ENCODE assay signal across 14 cellular contexts in genomic region chr13:93309886-93310520, GRCh38.
DNase-seq lines count a peak whose midpoint lies in the region; ATAC-seq, FAIRE-seq and TF ChIP-seq lines count a peak whose summit lies in the region.
"Had no signal": no experiment of that assay in that cellular context is flagged by ENCODE, and none has a peak within 500 bp of the region (broad histone marks: within the 10 kb centered on the region; RNA-seq: fewer than 3 reads in every experiment).

No MANE protein-coding gene starts in this region.

- H3K27me3 Mint-ChIP-seq in progenitor cell of endocrine pancreas: no peaks in the 10 kb centered on the region

- H3K4me3 Mint-ChIP-seq in progenitor cell of endocrine pancreas (ENCODE audit: low read depth): no peak overlapping the region

- peaks cover 16% of the 10 kb centered on the region for H3K4me1 Mint-ChIP-seq in progenitor cell of endocrine pancreas (ENCODE audit: low read depth)

- TF ChIP-seq POLR2A in H54 (IDR thresholded peaks at IDR 0.05; ENCODE audit: low read depth, low read length): no peak

- TF ChIP-seq CTCF in progenitor cell of endocrine pancreas (IDR thresholded peaks at IDR 0.05; ENCODE audit: unreplicated experiment): no peak

- ATAC-seq in GM21360 (IDR thresholded peaks at IDR 0.05; ENCODE audit: unreplicated experiment): no peak
- ATAC-seq: right cardiac atrium had no signal

- no peaks in the 10 kb centered on the region for H3K36me3 Mint-ChIP-seq in progenitor cell of endocrine pancreas (ENCODE audit: insufficient read depth)

- DNase-seq in H54 (ENCODE audit: insufficient read length, low spot score) (no peak), fibroblast of peridontal ligament (ENCODE audit: extremely low read depth) (peak; percentile 56), progenitor cell of endocrine pancreas (ENCODE audit: low spot score, unreplicated experiment) (no peak), NCI-H524 treated with DMSO at 0.1 percent for 48 hours (lab: John Stamatoyannopoulos, UW) (no peak), middle frontal gyrus (ENCODE audit: extremely low spot score, low spot score) (no peak), germinal center (ENCODE audit: low spot score) (no peak)
- DNase-seq: activated gamma-delta T cell; effector CD8-positive, alpha-beta T cell; islet precursor cell; NCI-H1930; right cardiac atrium; SHP77 had no signal

- peak; percentile 98 for FAIRE-seq in H54 (lab: Jason Lieb, UNC)

- H3K9me3 Mint-ChIP-seq in progenitor cell of endocrine pancreas (ENCODE audit: low read depth): no peaks in the 10 kb centered on the region

- H3K27ac Mint-ChIP-seq in progenitor cell of endocrine pancreas: peak overlapping the region; percentile 63

TF ChIP-seq in PFSK-1, 5 proteins besides CTCF, POLR2A, EP300 and RAD21:
- peak; percentile 39 for TF ChIP-seq POLR2AphosphoS5 (IDR thresholded peaks at IDR 0.05; ENCODE audit: low read depth, low read length)
- peak; percentile 72 for TF ChIP-seq SIN3A (IDR thresholded peaks at IDR 0.05; ENCODE audit: borderline replicate concordance, insufficient read depth, low read length)
- no peak for TF ChIP-seq TAF1 (IDR thresholded peaks at IDR 0.05; ENCODE audit: borderline replicate concordance, insufficient read depth, low read length)
- peak in 1 of 2 experiments; percentile 25; a peak in 1 of 4 replicates for TF ChIP-seq REST (IDR thresholded peaks at IDR 0.05; ENCODE audit: insufficient read depth in 1 of 2, low read depth in 2 of 2, low read length in 2 of 2)
